ENCODE assay signal across 1 cellular context in the genomic region with DNA sequence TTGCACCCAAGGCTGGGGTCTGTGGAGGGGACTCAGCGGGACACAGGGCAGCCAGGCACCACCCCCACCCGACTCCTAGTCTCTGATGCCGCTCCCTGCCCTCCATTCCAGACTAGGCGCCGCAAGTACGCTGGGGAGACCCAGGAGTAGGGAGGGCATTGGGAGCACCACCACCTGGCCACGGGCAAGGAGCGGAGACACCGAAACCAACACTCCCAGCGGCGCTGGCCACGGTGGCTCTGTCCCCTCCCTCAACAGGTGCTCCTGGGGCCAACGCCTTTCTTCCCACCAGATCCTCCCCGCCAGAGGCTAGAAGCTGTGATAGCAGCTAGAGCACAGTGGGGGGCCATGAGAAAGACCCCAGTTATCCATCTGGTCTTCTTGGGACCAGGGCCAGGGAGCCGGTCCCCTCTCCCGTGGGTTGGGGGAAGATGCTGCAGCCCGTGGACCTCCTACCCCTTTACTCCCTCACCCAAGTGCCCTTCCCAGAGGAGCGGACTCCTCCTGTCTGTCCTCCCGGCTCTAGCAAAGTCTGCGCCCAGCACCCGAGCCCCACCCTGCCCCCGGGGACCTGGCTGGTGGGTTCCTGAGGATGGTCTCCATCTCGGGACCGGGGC.
TF ChIP-seq lines count a peak whose summit lies in the region.

No MANE protein-coding gene starts in this region.

TF ChIP-seq in endothelial cell of umbilical vein, 7 proteins besides CTCF, POLR2A, EP300 and RAD21:
- peak; percentile 78 for TF ChIP-seq EZH2 (IDR thresholded peaks at IDR 0.05; ENCODE audit: borderline replicate concordance, low read depth, low read length, severe bottlenecking)
- TF ChIP-seq FOS (IDR thresholded peaks at IDR 0.05; ENCODE audit: borderline replicate concordance, insufficient read depth, low read length) = no peak
